Comparison of ENCODE assay signal across 27 cellular contexts in the genomic region with DNA sequence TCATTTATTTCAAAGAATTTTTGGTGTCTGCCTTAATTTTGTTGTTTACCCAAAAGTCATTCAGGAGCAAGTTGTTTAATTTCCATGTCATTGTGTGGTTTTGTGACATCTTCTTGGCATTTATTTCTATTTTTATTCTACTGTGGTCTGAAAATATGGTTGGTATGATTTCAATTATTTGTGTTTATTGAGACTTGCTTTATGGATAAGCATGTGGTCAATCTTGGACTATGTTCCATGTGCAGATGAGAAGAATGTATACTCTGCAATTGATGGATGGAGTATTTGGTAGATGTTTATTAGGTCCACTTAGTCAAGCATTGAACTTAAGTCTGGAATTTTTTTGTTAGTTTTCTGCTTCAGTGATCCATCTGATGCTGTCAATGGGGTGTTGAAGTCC.
"Had no signal": no experiment of that assay in that cellular context is flagged by ENCODE, and none has a peak within 500 bp of the region (broad histone marks: within the 10 kb centered on the region; RNA-seq: fewer than 3 reads in every experiment).

No MANE protein-coding gene starts in this region.

- H3K4me3 Mint-ChIP-seq: activated CD8-positive, alpha-beta T cell treated with anti-CD3 and anti-CD28 coated beads for 36 hours; activated naive CD4-positive, alpha-beta T cell treated with anti-CD3 and anti-CD28 coated beads, Interleukin-2, amount 10 ng/mL, durations not matched to agents 7 days and 5 days; activated naive CD8-positive, alpha-beta T cell treated with anti-CD3 and anti-CD28 coated beads, Interleukin-2, amount 10 ng/mL, durations not matched to agents 7 days and 5 days; activated T-cell treated with anti-CD3 and anti-CD28 coated beads, Interleukin-2, amount 50 U/mL, for 72 hours; T-cell had no signal

- H3K27me3 Mint-ChIP-seq: activated naive CD4-positive, alpha-beta T cell treated with anti-CD3 and anti-CD28 coated beads, Interleukin-2, amount 10 ng/mL, durations not matched to agents 7 days and 5 days had no signal

- DNase-seq: activated CD4-positive, alpha-beta T cell treated with anti-CD3 and anti-CD28 coated beads for 4 hours; activated CD8-positive, alpha-beta memory T cell treated with anti-CD3 and anti-CD28 coated beads, Interleukin-2, amount 50 U/mL, for 4 hours; activated CD8-positive, alpha-beta T cell treated with anti-CD3 and anti-CD28 coated beads for 36 hours; activated gamma-delta T cell treated with Interleukin-2 at 50 U/mL for 16 hours; activated naive CD4-positive, alpha-beta T cell treated with anti-CD3 and anti-CD28 coated beads, Interleukin-2, amount 10 ng/mL, durations not matched to agents 7 days and 5 days; activated naive CD8-positive, alpha-beta T cell treated with anti-CD3 and anti-CD28 coated beads, Interleukin-2, amount 10 ng/mL, durations not matched to agents 7 days and 5 days; activated T-cell treated with anti-CD3 and anti-CD28 coated beads, Interleukin-2, amount 50 U/mL, for 72 hours; aorta; caudate nucleus; MG63; MV-4-11; NCI-H1092 treated with DMSO at 0.1 percent for 48 hours; NCI-H1417 treated with DMSO at 0.1 percent for 48 hours; NCI-H1694; NCI-H2029; NCI-H2107; NCI-H2171 treated with DMSO at 0.1 percent for 48 hours; NCI-H226; NCI-H526; NCI-H774; RPMI8226; T-cell; T-helper 2 cell; T1000 had no signal

- H3K4me1 Mint-ChIP-seq: activated naive CD4-positive, alpha-beta T cell treated with anti-CD3 and anti-CD28 coated beads, Interleukin-2, amount 10 ng/mL, durations not matched to agents 7 days and 5 days; activated naive CD8-positive, alpha-beta T cell treated with anti-CD3 and anti-CD28 coated beads, Interleukin-2, amount 10 ng/mL, durations not matched to agents 7 days and 5 days; T-cell had no signal

- H3K27ac Mint-ChIP-seq: activated CD8-positive, alpha-beta T cell treated with anti-CD3 and anti-CD28 coated beads for 36 hours; activated naive CD4-positive, alpha-beta T cell treated with anti-CD3 and anti-CD28 coated beads, Interleukin-2, amount 10 ng/mL, durations not matched to agents 7 days and 5 days; activated naive CD8-positive, alpha-beta T cell treated with anti-CD3 and anti-CD28 coated beads, Interleukin-2, amount 10 ng/mL, durations not matched to agents 7 days and 5 days; activated T-cell treated with anti-CD3 and anti-CD28 coated beads, Interleukin-2, amount 50 U/mL, for 72 hours; activated T-helper 2 cell treated with anti-CD3 and anti-CD28 coated beads, Interferon-gamma antibody, Interleukin-2, Interleukin-4, amounts not matched to agents 10 μg/mL and 5 μg/mL and 100 μg/mL, durations not matched to agents 14 hours and 24 hours and 36 hours; T-cell had no signal

- ATAC-seq: activated CD8-positive, alpha-beta T cell treated with anti-CD3 and anti-CD28 coated beads for 36 hours; activated T-cell treated with anti-CD3 and anti-CD28 coated beads, Interleukin-2, amount 50 U/mL, for 72 hours; Panc1; Right ventricle myocardium inferior; T-cell had no signal

- H3K36me3 Mint-ChIP-seq: activated naive CD4-positive, alpha-beta T cell treated with anti-CD3 and anti-CD28 coated beads, Interleukin-2, amount 10 ng/mL, durations not matched to agents 7 days and 5 days; activated naive CD8-positive, alpha-beta T cell treated with anti-CD3 and anti-CD28 coated beads, Interleukin-2, amount 10 ng/mL, durations not matched to agents 7 days and 5 days; T-cell had no signal
